Comparison of ENCODE assay signal across 11 cellular contexts in genomic region chr10:49309691-49310371, GRCh38. TPM values are rescaled to one million over a fixed set of nuclear protein-coding genes. Genes with fewer than 3 reads are reported as not detected.
DNase-seq lines count a peak whose midpoint lies in the region; ATAC-seq and TF ChIP-seq lines count a peak whose summit lies in the region.
"Had no signal": no experiment of that assay in that cellular context is flagged by ENCODE, and none has a peak within 500 bp of the region (broad histone marks: within the 10 kb centered on the region; RNA-seq: fewer than 3 reads in every experiment).

No MANE protein-coding gene starts in this region.

- H3K4me1 Mint-ChIP-seq in stimulated activated effector memory CD8-positive, alpha-beta T cell treated with anti-CD3 and anti-CD28 coated beads, Interleukin-12 subunit alpha, Interleukin-12 subunit beta, amount 100 ng/mL, for 72 hours: peaks cover 34% of the 10 kb centered on the region

- peak; percentile 45 for ATAC-seq in HG03520 (IDR thresholded peaks at IDR 0.05; ENCODE audit: unreplicated experiment)
- peak; percentile 53 for ATAC-seq in stimulated activated effector memory CD8-positive, alpha-beta T cell treated with anti-CD3 and anti-CD28 coated beads, Interleukin-12 subunit alpha, Interleukin-12 subunit beta, amount 100 ng/mL, for 72 hours
- ATAC-seq: SK-N-SH treated with all-trans-retinoic acid at 6 μM for 48 hours had no signal

- no peak overlapping the region for H3K27ac ChIP-seq in SK-N-SH (ENCODE audit: low read depth in 2 of 2, low read length in 1 of 2)

- no peaks in the 10 kb centered on the region for H3K9me3 ChIP-seq in SK-N-SH

- peak overlapping the region; percentile 29 for H3K27ac Mint-ChIP-seq in stimulated activated effector memory CD8-positive, alpha-beta T cell treated with anti-CD3 and anti-CD28 coated beads, Interleukin-12 subunit alpha, Interleukin-12 subunit beta, amount 100 ng/mL, for 72 hours

- TF ChIP-seq EP300 in SK-N-SH (IDR thresholded peaks at IDR 0.05; ENCODE audit: borderline replicate concordance in 1 of 2, low read depth in 1 of 2, low read length in 1 of 2): no peak

- H3K4me3 Mint-ChIP-seq in stimulated activated effector memory CD8-positive, alpha-beta T cell treated with anti-CD3 and anti-CD28 coated beads, Interleukin-12 subunit alpha, Interleukin-12 subunit beta, amount 100 ng/mL, for 72 hours: peak overlapping the region; percentile 46

- H3K4me3 ChIP-seq in SK-N-SH (ENCODE audit: low read depth in 2 of 2, low read length in 1 of 2): no peak overlapping the region
- H3K4me3 ChIP-seq: heart right ventricle had no signal

- POLR2A ChIA-PET in SK-N-SH (lab: Yijun Ruan, JAX): no interaction called here

- no peak for TF ChIP-seq CTCF in SK-N-SH (IDR thresholded peaks at IDR 0.05)

- CTCF ChIA-PET in SK-N-SH (lab: Yijun Ruan, JAX): no interaction called here

- no peaks in the 10 kb centered on the region for H3K27me3 ChIP-seq in SK-N-SH (ENCODE audit: insufficient read depth)
- H3K27me3 ChIP-seq: heart right ventricle had no signal

- no peaks in the 10 kb centered on the region for H4K20me1 ChIP-seq in SK-N-SH (ENCODE audit: insufficient read depth)

- H3K4me2 ChIP-seq in SK-N-SH: no peak overlapping the region

- H3K9me2 ChIP-seq in SK-N-SH: no peaks in the 10 kb centered on the region

- H3K4me1 ChIP-seq in SK-N-SH (ENCODE audit: control insufficient read depth in 1 of 2, insufficient read depth in 2 of 2, low read depth in 1 of 2, low read length in 1 of 2): peaks cover 0 to 16% of the 10 kb centered on the region in 2 experiments; a peak in 1 of 4 replicates

- H3F3A ChIP-seq in SK-N-SH (replicated peaks; ENCODE audit: insufficient read depth): no peaks in the 10 kb centered on the region

- no peak for TF ChIP-seq RAD21 in SK-N-SH (IDR thresholded peaks at IDR 0.05; ENCODE audit: low read length)

- no peak overlapping the region for H3K9ac ChIP-seq in SK-N-SH

- no peaks in the 10 kb centered on the region for H3K36me3 ChIP-seq in SK-N-SH (replicated peaks in 1 of 2; ENCODE audit: control insufficient read depth in 1 of 2, insufficient read depth in 2 of 2, low read length in 1 of 2)

- H3K36me3 Mint-ChIP-seq in stimulated activated effector memory CD8-positive, alpha-beta T cell treated with anti-CD3 and anti-CD28 coated beads, Interleukin-12 subunit alpha, Interleukin-12 subunit beta, amount 100 ng/mL, for 72 hours: no peaks in the 10 kb centered on the region

- 34% methylated on average over 7 of the region's 8 CpGs for WGBS in SK-N-SH (ENCODE audit: low lambda C conversion rate)

- peaks cover 2% of the 10 kb centered on the region for H3K9me3 Mint-ChIP-seq in stimulated activated effector memory CD8-positive, alpha-beta T cell treated with anti-CD3 and anti-CD28 coated beads, Interleukin-12 subunit alpha, Interleukin-12 subunit beta, amount 100 ng/mL, for 72 hours

- peak; percentile 13 to 30 for DNase-seq in activated CD4-positive, alpha-beta T cell treated with anti-CD3 and anti-CD28 coated beads, Interleukin-2, amount 50 U/mL, for 48 hours
- no peak for DNase-seq in activated CD4-positive, alpha-beta T cell treated with anti-CD3 and anti-CD28 coated beads for 1 hour
- peak; percentile 62 for DNase-seq in activated effector memory CD4-positive, alpha-beta T cell treated with anti-CD3 and anti-CD28 coated beads, Interleukin-2, amount 50 U/mL, for 16 hours
- peak; percentile 13 to 64 for DNase-seq in stimulated activated effector memory CD8-positive, alpha-beta T cell treated with anti-CD3 and anti-CD28 coated beads, Interleukin-12 subunit alpha, Interleukin-12 subunit beta, amount 100 ng/mL, for 72 hours (ENCODE audit: low spot score in 2 of 2)
- DNase-seq in SK-N-SH (no peak), DMS53 treated with DMSO at 0.1 percent for 48 hours (lab: John Stamatoyannopoulos, UW; ENCODE audit: unreplicated experiment) (no peak)
- DNase-seq in effector CD8-positive, alpha-beta T cell (lab: John Stamatoyannopoulos, UW): no peak
- DNase-seq: heart right ventricle had no signal

- H3K79me2 ChIP-seq in SK-N-SH (ENCODE audit: insufficient read depth): no peaks in the 10 kb centered on the region

- no peak overlapping the region for H2AFZ ChIP-seq in SK-N-SH (ENCODE audit: low read depth)

TF ChIP-seq in SK-N-SH, 30 proteins besides CTCF, POLR2A, EP300 and RAD21:
- TF ChIP-seq POLR2AphosphoS5 (IDR thresholded peaks at IDR 0.05; ENCODE audit: low read depth, low read length): no peak

RNA-seq across cellular contexts. Expression of gene C10orf71, which starts 10.9 kb away (rescaled TPM):
- not detected in 2 replicates for polyA plus RNA-seq in SK-N-SH (2012; rRNA removed)
- polyA plus RNA-seq in SK-N-SH (2012; cell fraction: cytosol; rRNA removed): not detected in 2 replicates
- polyA plus RNA-seq in SK-N-SH (2012; cell fraction: nucleus; rRNA removed): not detected in 2 replicates
- polyA plus RNA-seq: AG04450 had no signal

Comparison
In these comparisons a context has a peak if more than half of its experiments do, and no peak if none do; other contexts are left out.
1. DNase-seq: peak in activated CD4-positive, alpha-beta T cell treated with anti-CD3 and anti-CD28 coated beads, Interleukin-2, amount 50 U/mL, for 48 hours (2 of 2), activated effector memory CD4-positive, alpha-beta T cell treated with anti-CD3 and anti-CD28 coated beads, Interleukin-2, amount 50 U/mL, for 16 hours (single experiment) and stimulated activated effector memory CD8-positive, alpha-beta T cell treated with anti-CD3 and anti-CD28 coated beads, Interleukin-12 subunit alpha, Interleukin-12 subunit beta, amount 100 ng/mL, for 72 hours (2 of 2); none in activated CD4-positive, alpha-beta T cell treated with anti-CD3 and anti-CD28 coated beads for 1 hour (single experiment), SK-N-SH (single experiment), effector CD8-positive, alpha-beta T cell (single experiment) and DMS53 treated with DMSO at 0.1 percent for 48 hours (single experiment).